Comparison of ENCODE assay signal across 26 cellular contexts in the genomic region with DNA sequence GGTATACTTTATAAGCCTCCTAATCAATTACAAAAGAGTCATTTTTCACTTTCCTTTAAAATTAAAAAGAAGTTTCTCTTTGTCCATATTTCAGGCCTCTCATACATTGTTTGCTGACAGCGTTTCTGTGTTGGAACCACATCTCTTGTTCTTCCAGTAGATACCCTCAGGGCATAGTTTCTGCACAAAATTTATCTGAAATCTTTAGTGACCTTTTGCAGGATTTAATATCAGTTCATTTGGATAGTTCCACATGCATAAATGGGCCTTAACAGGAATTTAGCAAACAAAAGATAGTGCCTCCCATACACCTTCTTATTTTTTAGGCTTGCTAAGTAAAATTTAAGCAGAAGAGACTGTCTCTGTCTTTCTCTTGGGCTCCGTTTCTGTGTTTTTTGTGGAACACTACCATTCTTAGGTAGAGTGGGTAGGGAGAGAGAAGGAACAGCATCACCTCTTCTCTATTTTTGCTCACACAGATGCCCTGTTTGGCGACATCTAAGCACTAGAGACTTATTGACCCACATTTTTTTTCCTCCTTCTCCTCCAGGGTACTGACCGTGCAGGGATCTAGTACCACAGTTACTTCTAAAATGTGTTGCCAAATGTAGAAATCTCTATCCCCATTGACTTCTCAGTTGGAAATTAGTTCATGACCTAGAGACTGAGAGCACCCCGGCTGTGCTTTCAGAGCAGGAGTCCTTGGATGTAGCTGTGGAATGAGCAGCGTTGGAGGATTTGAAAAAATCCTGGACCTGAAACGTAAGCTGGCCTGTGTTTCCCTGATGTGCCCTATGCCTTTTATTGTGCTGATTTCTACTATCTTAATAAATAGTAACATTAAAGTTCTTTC. TPM values are rescaled to one million over a fixed set of nuclear protein-coding genes. Genes with fewer than 3 reads are reported as not detected.
DNase-seq lines count a peak whose midpoint lies in the region; ATAC-seq and TF ChIP-seq lines count a peak whose summit lies in the region.
"Had no signal": no experiment of that assay in that cellular context is flagged by ENCODE, and none has a peak within 500 bp of the region (broad histone marks: within the 10 kb centered on the region; RNA-seq: fewer than 3 reads in every experiment).

No MANE protein-coding gene starts in this region.

- H3K9me3 ChIP-seq in HEK293 (ENCODE audit: control insufficient read depth, insufficient read depth, low read depth, low read length), result no peaks in the 10 kb centered on the region
- no peaks in the 10 kb centered on the region for H3K9me3 ChIP-seq in psoas muscle
- H3K9me3 ChIP-seq: BE2C had no signal

- POLR2A ChIA-PET in activated CD4-positive, alpha-beta T cell treated with anti-CD3 and anti-CD28 coated beads, Interleukin-2, amount 10 ng/mL, durations not matched to agents 7 days and 5 days (lab: Charles Lee), result no interaction called here
- POLR2A ChIA-PET in HEK293 (lab: Yijun Ruan, JAX), result interaction anchor here (0.7 kb wide), 1 partner anchor 654 kb away, joined by 6 read pairs; no protein-coding TSS in a partner anchor

- H3K36me3 ChIP-seq in HEK293 (ENCODE audit: control insufficient read depth in 2 of 2, insufficient read depth in 1 of 2, low read length in 2 of 2) (no peaks in the 10 kb centered on the region), psoas muscle (ENCODE audit: insufficient read depth in 1 of 2, low read depth in 1 of 2) (no peaks in the 10 kb centered on the region)
- H3K36me3 ChIP-seq: BE2C had no signal

- DNase-seq in activated CD4-positive, alpha-beta T cell treated with anti-CD3 and anti-CD28 coated beads, Interleukin-2, amount 10 ng/mL, durations not matched to agents 7 days and 5 days, result no peak
- no peak for DNase-seq in activated CD4-positive, alpha-beta T cell treated with anti-CD3 and anti-CD28 coated beads, Interleukin-2, amount 50 U/mL, for 1 hour
- no peak for DNase-seq in stimulated activated effector memory CD8-positive, alpha-beta T cell treated with anti-CD3 and anti-CD28 coated beads, Interleukin-12 subunit alpha, Interleukin-12 subunit beta, amount 100 ng/mL, for 72 hours (ENCODE audit: low spot score in 2 of 2)
- no peak for DNase-seq in NCI-H345 treated with DMSO at 0.1 percent for 48 hours (lab: John Stamatoyannopoulos, UW; ENCODE audit: unreplicated experiment)
- no peak for DNase-seq in psoas muscle
- DNase-seq in activated CD8-positive, alpha-beta memory T cell treated with anti-CD3 and anti-CD28 coated beads, Interleukin-2, amount 50 U/mL, for 4 hours, result no peak
- DNase-seq: 8988T; ACHN; BE2C; CD4-positive, CD25-positive, alpha-beta regulatory T cell; COR-L47; DMS53; HCEC 1CT; MM.1S; NCI-H2029; NCI-H446 treated with DMSO at 0.1 percent for 48 hours; NCI-H526; NCI-H82; SHP77 had no signal

- WGBS in psoas muscle, 3 donors, result 70 to 90% (median 89%) methylated on average over 7 of the region's 7 CpGs

- no peaks in the 10 kb centered on the region for H3K9me3 Mint-ChIP-seq in activated CD4-positive, alpha-beta T cell treated with anti-CD3 and anti-CD28 coated beads, Interleukin-2, amount 10 ng/mL, durations not matched to agents 7 days and 5 days
- H3K9me3 Mint-ChIP-seq in dendritic cell treated with granulocyte-macrophage colony-stimulating factor and Interleukin-4, amounts not matched to agents 40 ng/mL and 50 ng/mL, for 4 days, result no peaks in the 10 kb centered on the region
- H3K9me3 Mint-ChIP-seq in stimulated activated effector memory CD8-positive, alpha-beta T cell treated with anti-CD3 and anti-CD28 coated beads, Interleukin-12 subunit alpha, Interleukin-12 subunit beta, amount 100 ng/mL, for 72 hours, result no peaks in the 10 kb centered on the region
- H3K9me3 Mint-ChIP-seq: CD4-positive, CD25-positive, alpha-beta regulatory T cell; IgD-negative memory B cell had no signal

- peaks cover 8% of the 10 kb centered on the region for H3K36me3 Mint-ChIP-seq in activated CD4-positive, alpha-beta T cell treated with anti-CD3 and anti-CD28 coated beads, Interleukin-2, amount 10 ng/mL, durations not matched to agents 7 days and 5 days (ENCODE audit: low read depth)
- peaks cover 22% of the 10 kb centered on the region for H3K36me3 Mint-ChIP-seq in dendritic cell treated with granulocyte-macrophage colony-stimulating factor and Interleukin-4, amounts not matched to agents 40 ng/mL and 50 ng/mL, for 4 days (ENCODE audit: low read depth)
- H3K36me3 Mint-ChIP-seq in stimulated activated effector memory CD8-positive, alpha-beta T cell treated with anti-CD3 and anti-CD28 coated beads, Interleukin-12 subunit alpha, Interleukin-12 subunit beta, amount 100 ng/mL, for 72 hours, result peaks cover 5% of the 10 kb centered on the region

- H3K27ac Mint-ChIP-seq in activated CD4-positive, alpha-beta T cell treated with anti-CD3 and anti-CD28 coated beads, Interleukin-2, amount 10 ng/mL, durations not matched to agents 7 days and 5 days, result peak overlapping the region; percentile 47
- H3K27ac Mint-ChIP-seq in dendritic cell treated with granulocyte-macrophage colony-stimulating factor and Interleukin-4, amounts not matched to agents 40 ng/mL and 50 ng/mL, for 4 days, result peak overlapping the region; percentile 87
- peak overlapping the region; percentile 6 for H3K27ac Mint-ChIP-seq in stimulated activated effector memory CD8-positive, alpha-beta T cell treated with anti-CD3 and anti-CD28 coated beads, Interleukin-12 subunit alpha, Interleukin-12 subunit beta, amount 100 ng/mL, for 72 hours
- H3K27ac Mint-ChIP-seq: IgD-negative memory B cell had no signal

- CTCF ChIA-PET in activated CD4-positive, alpha-beta T cell treated with anti-CD3 and anti-CD28 coated beads, Interleukin-2, amount 10 ng/mL, durations not matched to agents 7 days and 5 days (lab: Charles Lee), result interaction anchor here (0.8 to 1.4 kb wide), 3 partner anchors 9 to 24 kb away, joined by 3 to 10 read pairs (median 4); no protein-coding TSS in a partner anchor
- CTCF ChIA-PET in HEK293 (lab: Yijun Ruan, JAX), result no interaction called here

- no peak for TF ChIP-seq CTCF in HEK293 (tag by site-specific recombination; IDR thresholded peaks at IDR 0.05)
- no peak for TF ChIP-seq CTCF in psoas muscle (IDR thresholded peaks at IDR 0.05)

- H3K27me3 Mint-ChIP-seq in activated CD4-positive, alpha-beta T cell treated with anti-CD3 and anti-CD28 coated beads, Interleukin-2, amount 10 ng/mL, durations not matched to agents 7 days and 5 days, result no peaks in the 10 kb centered on the region
- H3K27me3 Mint-ChIP-seq in dendritic cell treated with granulocyte-macrophage colony-stimulating factor and Interleukin-4, amounts not matched to agents 40 ng/mL and 50 ng/mL, for 4 days, result no peaks in the 10 kb centered on the region
- H3K27me3 Mint-ChIP-seq: CD4-positive, CD25-positive, alpha-beta regulatory T cell; IgD-negative memory B cell had no signal

- intact Hi-C loops in dendritic cell treated with granulocyte-macrophage colony-stimulating factor and Interleukin-4, amounts not matched to agents 40 ng/mL and 50 ng/mL, for 4 days (cut with micrococcal nuclease), result no loop called here
- intact Hi-C loops in psoas muscle (cut with DNase I), result no loop called here

- no peaks in the 10 kb centered on the region for H3K27me3 ChIP-seq in psoas muscle (ENCODE audit: insufficient read depth in 3 of 3, low read length in 2 of 3)
- H3K27me3 ChIP-seq: BE2C had no signal

- no peak overlapping the region for H3K4me3 Mint-ChIP-seq in activated CD4-positive, alpha-beta T cell treated with anti-CD3 and anti-CD28 coated beads, Interleukin-2, amount 10 ng/mL, durations not matched to agents 7 days and 5 days
- no peak overlapping the region for H3K4me3 Mint-ChIP-seq in dendritic cell treated with granulocyte-macrophage colony-stimulating factor and Interleukin-4, amounts not matched to agents 40 ng/mL and 50 ng/mL, for 4 days
- no peak overlapping the region for H3K4me3 Mint-ChIP-seq in stimulated activated effector memory CD8-positive, alpha-beta T cell treated with anti-CD3 and anti-CD28 coated beads, Interleukin-12 subunit alpha, Interleukin-12 subunit beta, amount 100 ng/mL, for 72 hours
- H3K4me3 Mint-ChIP-seq: CD4-positive, CD25-positive, alpha-beta regulatory T cell; IgD-negative memory B cell had no signal

- H3K4me1 ChIP-seq in HEK293 (ENCODE audit: control insufficient read depth, insufficient read depth, low read length), result no peaks in the 10 kb centered on the region
- H3K4me1 ChIP-seq in psoas muscle, result no peaks in the 10 kb centered on the region

- no peak overlapping the region for H3K27ac ChIP-seq in HEK293 (ENCODE audit: extremely low read depth, low read depth, low read length)
- no peak overlapping the region for H3K27ac ChIP-seq in psoas muscle
- H3K27ac ChIP-seq: HL-60, KMS-11, RWPE1 had no signal

- H3K4me3 ChIP-seq in HEK293 (ENCODE audit: low read depth, low read length) (no peak overlapping the region), psoas muscle (no peak overlapping the region)

- H3K4me1 Mint-ChIP-seq in activated CD4-positive, alpha-beta T cell treated with anti-CD3 and anti-CD28 coated beads, Interleukin-2, amount 10 ng/mL, durations not matched to agents 7 days and 5 days, result peaks cover 24% of the 10 kb centered on the region
- peaks cover 56% of the 10 kb centered on the region for H3K4me1 Mint-ChIP-seq in dendritic cell treated with granulocyte-macrophage colony-stimulating factor and Interleukin-4, amounts not matched to agents 40 ng/mL and 50 ng/mL, for 4 days (ENCODE audit: low read depth)
- peaks cover 52% of the 10 kb centered on the region for H3K4me1 Mint-ChIP-seq in stimulated activated effector memory CD8-positive, alpha-beta T cell treated with anti-CD3 and anti-CD28 coated beads, Interleukin-12 subunit alpha, Interleukin-12 subunit beta, amount 100 ng/mL, for 72 hours

- no peak for ATAC-seq in stimulated activated effector memory CD8-positive, alpha-beta T cell treated with anti-CD3 and anti-CD28 coated beads, Interleukin-12 subunit alpha, Interleukin-12 subunit beta, amount 100 ng/mL, for 72 hours
- ATAC-seq in psoas muscle, result no peak
- ATAC-seq: Panc1 had no signal

TF ChIP-seq in HEK293, 187 proteins besides CTCF, POLR2A, EP300 and RAD21:
- TF ChIP-seq GLIS1 (tag by site-specific recombination; IDR thresholded peaks at IDR 0.05), result no peak
- no peak for TF ChIP-seq ZNF138 (tag by site-specific recombination; IDR thresholded peaks at IDR 0.05; ENCODE audit: borderline replicate concordance)
- TF ChIP-seq ZNF830 (tag by site-specific recombination; IDR thresholded peaks at IDR 0.05; ENCODE audit: low read depth), result no peak
- no peak for TF ChIP-seq ZNF311 (tag by site-specific recombination; IDR thresholded peaks at IDR 0.05; ENCODE audit: borderline replicate concordance)
- no peak for TF ChIP-seq ZNF133 (tag by site-specific recombination; IDR thresholded peaks at IDR 0.05)
- TF ChIP-seq ZNF157 (tag by site-specific recombination; IDR thresholded peaks at IDR 0.05), result no peak
- no peak for TF ChIP-seq GFI1B (tag by site-specific recombination; IDR thresholded peaks at IDR 0.05)
- peak; percentile 59; the same call in 1 of the 2 replicates for TF ChIP-seq ZIC2 (tag by site-specific recombination; IDR thresholded peaks at IDR 0.05)

RNA-seq across cellular contexts. Expression of gene ARHGAP26, which starts 22.1 kb away (rescaled TPM):
- total RNA-seq in activated CD4-positive, alpha-beta T cell treated with anti-CD3 and anti-CD28 coated beads, Interleukin-2, amount 10 ng/mL, durations not matched to agents 7 days and 5 days, result 10 to 100 TPM; 21.0 to 21.5 TPM
- total RNA-seq in psoas muscle, result 10 to 100 TPM; 12.0 to 28.7 (median 13.1) TPM
- polyA plus RNA-seq in psoas muscle, result 1 to 10 TPM; 2.5 to 6.8 (median 4.3) TPM

Comparison
In these comparisons a context has a peak if more than half of its experiments do, and no peak if none do; other contexts are left out.
1. H3K27ac Mint-ChIP-seq: peak in every context shown above with its lines; median percentile 87 in dendritic cell treated with granulocyte-macrophage colony-stimulating factor and Interleukin-4, amounts not matched to agents 40 ng/mL and 50 ng/mL, for 4 days; 47 in activated CD4-positive, alpha-beta T cell treated with anti-CD3 and anti-CD28 coated beads, Interleukin-2, amount 10 ng/mL, durations not matched to agents 7 days and 5 days; 6 in stimulated activated effector memory CD8-positive, alpha-beta T cell treated with anti-CD3 and anti-CD28 coated beads, Interleukin-12 subunit alpha, Interleukin-12 subunit beta, amount 100 ng/mL, for 72 hours.